Comparison of ENCODE assay signal across 7 cellular contexts in genomic region chrX:50204364-50204899, GRCh38. TPM values are rescaled to one million over a fixed set of nuclear protein-coding genes. Genes with fewer than 3 reads are reported as not detected.
A peak's percentile ranks its signal among the peaks of the same experiment; 100 is the strongest.
DNase-seq lines count a peak whose midpoint lies in the region; ATAC-seq and TF ChIP-seq lines count a peak whose summit lies in the region.

Gene CCNB3, plus strand, starts transcription at chrX:50204765. Its CDS starts 80,399 bp downstream, at chrX:50285164.

- TF ChIP-seq CTCF in gastrocnemius medialis (IDR thresholded peaks at IDR 0.05 in 4 of 5, conservative IDR thresholded peaks at IDR 0.05 in 1 of 5) = peak in 4 of 5 experiments; percentile 35 to 62 (median 60)

- H3K36me3 ChIP-seq in gastrocnemius medialis = no peaks in the 10 kb centered on the region

- intact Hi-C loops in gastrocnemius medialis (cut with DNase I; ENCODE audit: low total_unique reads) = loop anchor here (2.0 kb wide), 1 partner anchor 290 kb away; no protein-coding TSS in a partner anchor

- H3K4me1 ChIP-seq in gastrocnemius medialis = peaks cover 0 to 7% of the 10 kb centered on the region in 2 donors

- peak; percentile 97 for ATAC-seq in GM18498 (IDR thresholded peaks at IDR 0.05; ENCODE audit: unreplicated experiment)
- peak; percentile 98 for ATAC-seq in HG02798 (IDR thresholded peaks at IDR 0.05; ENCODE audit: poor library complexity, unreplicated experiment)
- ATAC-seq in gastrocnemius medialis = peak; percentile 70 to 97

- peak; percentile 52 to 71 (median 61) for DNase-seq in NCI-H1417 (lab: John Stamatoyannopoulos, UW)
- DNase-seq in T-helper 2 cell = peak; percentile 16 to 93 (median 57)
- DNase-seq in hippocampal formation (lab: John Stamatoyannopoulos, UW) = peak; percentile 44 to 46
- peak; percentile 24 to 60 for DNase-seq in gastrocnemius medialis

- TF ChIP-seq POLR2A in gastrocnemius medialis (IDR thresholded peaks at IDR 0.05) = peak in 1 of 2 donors; percentile 25

- in situ Hi-C loops in gastrocnemius medialis (cut with MboI; ENCODE audit: low sequenced_read_pairs in 4 of 4) = no loop called here

- H3K27ac ChIP-seq in angular gyrus (ENCODE audit: low read depth, low read length) (peak within 1 kb of the TSS; percentile 48), gastrocnemius medialis (peak within 1 kb of the TSS in 3 of 4 donors; percentile 35 to 59 (median 53))

- H3K27me3 ChIP-seq in gastrocnemius medialis = no peaks in the 10 kb centered on the region

- H3K9me3 ChIP-seq in gastrocnemius medialis = no peaks in the 10 kb centered on the region

- peak within 1 kb of the TSS; percentile 41 to 52 (median 46) for H3K4me3 ChIP-seq in gastrocnemius medialis

RNA-seq across cellular contexts. Expression of gene CCNB3, which starts in this region (rescaled TPM):
- 1 to 10 TPM in 1 of 4 donors, under 1 TPM in 3; 0.26 to 2.4 (median 0.57) TPM for total RNA-seq in gastrocnemius medialis

Comparison
In these comparisons a context has a peak if more than half of its experiments do, and no peak if none do; other contexts are left out.
1. Peak in every context shown above with its lines: DNase-seq, ATAC-seq, H3K4me3 ChIP-seq and H3K27ac ChIP-seq.